In genomic region chr5:94749048-94749447, GRCh38 we compare ENCODE assay signal across 22 cellular contexts.
A peak's percentile ranks its signal among the peaks of the same experiment; 100 is the strongest.
DNase-seq lines count a peak whose midpoint lies in the region; ATAC-seq, FAIRE-seq and TF ChIP-seq lines count a peak whose summit lies in the region.
"Had no signal": no experiment of that assay in that cellular context is flagged by ENCODE, and none has a peak within 500 bp of the region (broad histone marks: within the 10 kb centered on the region; RNA-seq: fewer than 3 reads in every experiment).

No MANE protein-coding gene starts in this region.

- intact Hi-C loops in IMR-90 (cut with micrococcal nuclease), result no loop called here
- intact Hi-C loops in K562 (cut with micrococcal nuclease), result no loop called here

- peak; percentile 31 for ATAC-seq in GM18508 (IDR thresholded peaks at IDR 0.05; ENCODE audit: insufficient read depth, unreplicated experiment)
- peak; percentile 31 for ATAC-seq in GM19463 (IDR thresholded peaks at IDR 0.05; ENCODE audit: unreplicated experiment)
- ATAC-seq in IMR-90 (ENCODE audit: low read depth), result no peak
- no peak for ATAC-seq in K562
- no peak for ATAC-seq in GM18505 (IDR thresholded peaks at IDR 0.05; ENCODE audit: unreplicated experiment)
- ATAC-seq in T-cell (replicated peaks in 1 of 4), result no peak
- no peak for ATAC-seq in HG03521 (IDR thresholded peaks at IDR 0.05; ENCODE audit: unreplicated experiment)
- ATAC-seq: Right ventricle myocardium inferior, T-helper 17 cell had no signal

- no peak overlapping the region for H2BK5ac ChIP-seq in IMR-90 (ENCODE audit: low read depth, low read length, poor library complexity, severe bottlenecking)

- H4K20me1 ChIP-seq in IMR-90 (ENCODE audit: insufficient read depth, low read length) (no peaks in the 10 kb centered on the region), K562 (replicated peaks; ENCODE audit: control insufficient read depth, insufficient read depth, low read length) (no peaks in the 10 kb centered on the region)

- no peak overlapping the region for H2AK9ac ChIP-seq in IMR-90 (replicated peaks; ENCODE audit: low read depth, low read length, poor library complexity)

- H3K4ac ChIP-seq in IMR-90 (ENCODE audit: low read depth, low read length), result no peak overlapping the region

- dilution Hi-C loops in IMR-90 (cut with HindIII; ENCODE audit: low sequenced_read_pairs, unreplicated experiment), result no loop called here

- no peak for DNase-seq in IMR-90
- no peak for DNase-seq in K562 (ENCODE audit: extremely low read depth in 1 of 4, low spot score in 3 of 4)
- no peak for DNase-seq in AG08395 (ENCODE audit: low spot score)
- DNase-seq in T-cell, result no peak
- DNase-seq: DND-41, GOT3, Kasumi-1, MG63, NCI-H1048, NCI-H1417 treated with DMSO at 0.1 percent for 48 hours, NCI-H187, NCI-H446, NCI-H526, T-helper 17 cell had no signal

- H3K27ac ChIP-seq in IMR-90 (ENCODE audit: insufficient read depth, low read length), result no peak overlapping the region
- H3K27ac ChIP-seq in K562 (ENCODE audit: extremely low read depth, low read depth, low read length), result no peak overlapping the region

- no peak overlapping the region for H3K23ac ChIP-seq in IMR-90 (ENCODE audit: low read depth, low read length)

- H3K4me3 ChIP-seq in IMR-90 (ENCODE audit: insufficient read depth, low read depth, low read length) (no peak overlapping the region), K562 (no peak overlapping the region)
- H3K4me3 ChIP-seq: MG63 had no signal

- TF ChIP-seq POLR2A in IMR-90 (IDR thresholded peaks at IDR 0.05; ENCODE audit: low read depth, low read length) (no peak), K562 (conservative IDR thresholded peaks at IDR 0.05) (no peak), GM18505 (IDR thresholded peaks at IDR 0.05; ENCODE audit: borderline replicate concordance, extremely low read depth, insufficient read depth, insufficient read length) (no peak)

- H3K4me2 ChIP-seq in IMR-90 (ENCODE audit: low read depth, low read length) (no peak overlapping the region), K562 (ENCODE audit: insufficient read depth, low read length) (no peak overlapping the region)

- H3K79me1 ChIP-seq in IMR-90 (ENCODE audit: low read depth in 1 of 2, low read length in 2 of 2), result no peaks in the 10 kb centered on the region

- H4K8ac ChIP-seq in IMR-90 (ENCODE audit: low read depth in 2 of 2, low read length in 2 of 2), result no peak overlapping the region

- H2AK5ac ChIP-seq in IMR-90 (ENCODE audit: low read depth, low read length), result no peak overlapping the region

- H4K91ac ChIP-seq in IMR-90 (ENCODE audit: insufficient read depth, low read depth, low read length), result no peak overlapping the region

- H3K27ac Mint-ChIP-seq in T-cell, result no peak overlapping the region
- H3K27ac Mint-ChIP-seq: CD4-positive, CD25-positive, alpha-beta regulatory T cell; IgD-negative memory B cell; T-helper 17 cell had no signal

- no peak overlapping the region for H2AFZ ChIP-seq in IMR-90 (replicated peaks; ENCODE audit: low read length, poor library complexity)
- H2AFZ ChIP-seq in K562 (ENCODE audit: low read depth, low read length), result no peak overlapping the region

- H2BK120ac ChIP-seq in IMR-90 (ENCODE audit: low read depth, low read length), result no peak overlapping the region

- no peaks in the 10 kb centered on the region for H3K9me3 Mint-ChIP-seq in T-cell
- H3K9me3 Mint-ChIP-seq: CD4-positive, CD25-positive, alpha-beta regulatory T cell; IgD-negative memory B cell had no signal

- TF ChIP-seq CTCF in IMR-90 (conservative IDR thresholded peaks at IDR 0.05; ENCODE audit: low read depth, low read length), result no peak
- no peak for TF ChIP-seq CTCF in K562 (IDR thresholded peaks at IDR 0.05 in 2 of 3, conservative IDR thresholded peaks at IDR 0.05 in 1 of 3; ENCODE audit: insufficient read depth in 2 of 3, low read depth in 1 of 3, low read length in 3 of 3)

- H3K36me3 Mint-ChIP-seq in T-cell, result no peaks in the 10 kb centered on the region
- H3K36me3 Mint-ChIP-seq: CD4-positive, CD25-positive, alpha-beta regulatory T cell had no signal

- H3K56ac ChIP-seq in IMR-90 (ENCODE audit: extremely low read depth, insufficient read depth, low read length), result no peak overlapping the region

- TF ChIP-seq RAD21 in IMR-90 (IDR thresholded peaks at IDR 0.05; ENCODE audit: low read length) (no peak), K562 (CRISPR knock-in tag; conservative IDR thresholded peaks at IDR 0.05 in 1 of 2, IDR thresholded peaks at IDR 0.05 in 1 of 2) (no peak)

- H2BK20ac ChIP-seq in IMR-90 (ENCODE audit: low read depth, low read length), result no peak overlapping the region

- no peak overlapping the region for H3K18ac ChIP-seq in IMR-90 (ENCODE audit: low read depth, low read length)

- H3K4me1 ChIP-seq in IMR-90 (ENCODE audit: control insufficient read depth, insufficient read depth, low read length), result no peaks in the 10 kb centered on the region
- no peaks in the 10 kb centered on the region for H3K4me1 ChIP-seq in K562 (replicated peaks in 1 of 2; ENCODE audit: control insufficient read depth in 2 of 2, insufficient read depth in 2 of 2, low read length in 2 of 2)

- peaks cover 0 to 2% of the 10 kb centered on the region in 2 donors for H3K27me3 Mint-ChIP-seq in T-cell
- H3K27me3 Mint-ChIP-seq: CD4-positive, CD25-positive, alpha-beta regulatory T cell had no signal

- H3K27me3 ChIP-seq in IMR-90 (ENCODE audit: control insufficient read depth, insufficient read depth, low read length), result 0 out of 2 replicates have a peak, but pooled peaks cover 1% of the 10 kb centered on the region
- H3K27me3 ChIP-seq in K562 (ENCODE audit: control insufficient read depth in 2 of 2, insufficient read depth in 2 of 2, low read length in 2 of 2), result no peaks in the 10 kb centered on the region; a peak in 1 of 5 replicates
- H3K27me3 ChIP-seq: MG63 had no signal

- no peak for FAIRE-seq in K562 (lab: Jason Lieb, UNC)
- FAIRE-seq: GM12892 had no signal

- H3K79me2 ChIP-seq in K562 (ENCODE audit: control insufficient read depth, insufficient read depth, low read length), result no peaks in the 10 kb centered on the region

- no peak overlapping the region for H2BK15ac ChIP-seq in IMR-90 (ENCODE audit: low read depth, low read length)

- in situ Hi-C loops in IMR-90 (cut with MboI; ENCODE audit: low sequenced_read_pairs), result no loop called here
- in situ Hi-C loops in K562 (cut with MboI), result loop anchor here (25.0 kb wide), 1 partner anchor 1162 kb away; the partner anchor contains the start of genes NR2F1 and NR2F1-AS1

- H3K4me1 Mint-ChIP-seq in T-cell, result peaks cover 0 to 3% (median 0%) of the 10 kb centered on the region in 3 donors

- H3K14ac ChIP-seq in IMR-90 (replicated peaks; ENCODE audit: low read depth, low read length), result no peak overlapping the region

- no peak for TF ChIP-seq EP300 in K562 (IDR thresholded peaks at IDR 0.05; ENCODE audit: low read length)

- no peaks in the 10 kb centered on the region for H3K9me3 ChIP-seq in IMR-90 (ENCODE audit: control insufficient read depth, insufficient read depth, low read length)
- no peaks in the 10 kb centered on the region for H3K9me3 ChIP-seq in K562 (replicated peaks; ENCODE audit: control insufficient read depth, insufficient read depth, low read depth, low read length)
- H3K9me3 ChIP-seq: MG63 had no signal

- BruUV-seq in IMR-90 (replicated peaks; lab: Mats Ljungman, UMichigan) (no TSS peak), K562 (replicated peaks; lab: Mats Ljungman, UMichigan) (no TSS peak)

- H3K9me1 ChIP-seq in IMR-90 (ENCODE audit: insufficient read depth, low read length) (no peaks in the 10 kb centered on the region), K562 (ENCODE audit: control insufficient read depth, insufficient read depth, low read length) (no peaks in the 10 kb centered on the region)

- H3K36me3 ChIP-seq in IMR-90 (ENCODE audit: control insufficient read depth, insufficient read depth, low read length) (no peaks in the 10 kb centered on the region), K562 (ENCODE audit: control insufficient read depth, insufficient read depth, low read length) (no peaks in the 10 kb centered on the region)
- H3K36me3 ChIP-seq: MG63 had no signal

- H3K4me3 Mint-ChIP-seq in T-cell, result no peak overlapping the region
- H3K4me3 Mint-ChIP-seq: CD4-positive, CD25-positive, alpha-beta regulatory T cell; IgD-negative memory B cell; T-helper 17 cell had no signal

- CTCF ChIA-PET in IMR-90 (lab: Yijun Ruan, JAX) (interaction anchor here (0.6 to 1.0 kb wide), 2 partner anchors 11 to 514 kb away, joined by 3 to 5 read pairs; no protein-coding TSS in a partner anchor), K562 (lab: Yijun Ruan, JAX; ENCODE audit: low intra/inter-chr PET ratio) (no interaction called here), T-cell (lab: Charles Lee) (interaction anchor here in 1 of 2 donors (1.0 kb wide), 1 partner anchor 11 kb away, joined by 4 read pairs; no protein-coding TSS in a partner anchor)

- no CpG with 5 or more reads among the region's 2 CpGs for whole genome bisulfite sequencing in IMR-90 (ENCODE audit: extremely low coverage in 2 of 2, insufficient read length in 1 of 2), 2 experiments
- 0% methylated on average over 2 of the region's 2 CpGs for WGBS in K562 (ENCODE audit: insufficient coverage, low coverage, missing lambda C conversion rate)

- H4K5ac ChIP-seq in IMR-90 (ENCODE audit: low read depth, low read length), result no peak overlapping the region

- POLR2A ChIA-PET in IMR-90 (lab: Charles Lee; ENCODE audit: unreplicated experiment), result no interaction called here
- POLR2A ChIA-PET in K562 (lab: Yijun Ruan, JAX), result no interaction called here
- POLR2A ChIA-PET in T-cell (lab: Charles Lee), result interaction anchor here (0.7 kb wide), 2 partner anchors 11 to 154 kb away, joined by 4 to 7 read pairs; no protein-coding TSS in a partner anchor

- no peak overlapping the region for H3K9ac ChIP-seq in IMR-90 (ENCODE audit: low read depth, low read length)
- H3K9ac ChIP-seq in K562 (ENCODE audit: insufficient read depth in 1 of 2, low read depth in 2 of 2, low read length in 2 of 2), result no peak overlapping the region

TF ChIP-seq in IMR-90, 13 proteins besides CTCF, POLR2A, EP300 and RAD21 (continues in another document):
- TF ChIP-seq MAFK (IDR thresholded peaks at IDR 0.05; ENCODE audit: low read depth, low read length) (peak; percentile 69), CEBPB (IDR thresholded peaks at IDR 0.05; ENCODE audit: low read depth, low read length) (no peak)

TF ChIP-seq in K562, 482 proteins besides CTCF, POLR2A, EP300 and RAD21 (continues in another document):
- TF ChIP-seq SIN3A (IDR thresholded peaks at IDR 0.05; ENCODE audit: borderline replicate concordance in 2 of 2, control insufficient read depth in 1 of 2, low read depth in 2 of 2, low read length in 2 of 2) (no peak), FOXK1 (CRISPR knock-in tag; IDR thresholded peaks at IDR 0.05; ENCODE audit: borderline replicate concordance) (no peak), MAFK (IDR thresholded peaks at IDR 0.05; ENCODE audit: low read length) (peak; percentile 84), MAFF (IDR thresholded peaks at IDR 0.05; ENCODE audit: low read length) (peak; percentile 84), ZNF316 (IDR thresholded peaks at IDR 0.05) (peak; percentile 52), ZNF174 (CRISPR knock-in tag; IDR thresholded peaks at IDR 0.05) (no peak), ZNF717 (CRISPR knock-in tag; IDR thresholded peaks at IDR 0.05) (no peak), NFE2 (IDR thresholded peaks at IDR 0.05; ENCODE audit: low read depth) (peak; percentile 84), NFE2L1 (tag; IDR thresholded peaks at IDR 0.05; ENCODE audit: borderline replicate concordance, low read depth) (peak; percentile 70), PCBP2 (IDR thresholded peaks at IDR 0.05; ENCODE audit: low read depth, low read length, poor library complexity, severe bottlenecking) (no peak)

Comparison
In these comparisons a context has a peak if more than half of its experiments do, and no peak if none do; other contexts are left out.
1. ATAC-seq: peak in GM18508 (single experiment) and GM19463 (single experiment); none in IMR-90 (single experiment), K562 (single experiment), GM18505 (single experiment), T-cell (0 of 4) and HG03521 (single experiment).
2. POLR2A ChIA-PET loops: an anchor here in T-cell (0.7 kb wide); none called in IMR-90 and K562.